8 cellular contexts compared by ENCODE assay signal in genomic region chr20:3768342-3769130, GRCh38. TPM values are rescaled to one million over a fixed set of nuclear protein-coding genes. Genes with fewer than 3 reads are reported as not detected.
DNase-seq lines count a peak whose midpoint lies in the region; ATAC-seq, FAIRE-seq and TF ChIP-seq lines count a peak whose summit lies in the region.

No MANE protein-coding gene starts in this region.

- no peaks in the 10 kb centered on the region for H3K9me2 ChIP-seq in OCI-LY7 (ENCODE audit: insufficient read depth, low read length)

- H4K20me1 ChIP-seq in OCI-LY7 (ENCODE audit: insufficient read depth, low read length) = no peaks in the 10 kb centered on the region

- H3K36me3 ChIP-seq in OCI-LY7 (ENCODE audit: insufficient read depth, low read length) = no peaks in the 10 kb centered on the region

- H3K27ac ChIP-seq in CD4-positive, alpha-beta T cell (ENCODE audit: low read depth, low read length) = peak overlapping the region; percentile 96
- H3K27ac ChIP-seq in OCI-LY7 (ENCODE audit: low read depth, low read length, poor library complexity, severe bottlenecking) = peak overlapping the region; percentile 66

- BruUV-seq in OCI-LY7 (replicated peaks; lab: Mats Ljungman, UMichigan) = TSS peak; percentile 89

- H3K4me2 ChIP-seq in OCI-LY7 (ENCODE audit: low read length) = peak overlapping the region; percentile 80

- H3K79me2 ChIP-seq in OCI-LY7 (ENCODE audit: insufficient read depth, low read depth, low read length) = peaks cover 9% of the 10 kb centered on the region; the same call in 1 of the 2 replicates

- H2AFZ ChIP-seq in OCI-LY7 (ENCODE audit: low read length) = peak overlapping the region; percentile 51; the same call in 1 of the 2 replicates

- H3K4me1 Mint-ChIP-seq in CD4-positive, alpha-beta T cell (ENCODE audit: low read depth) = peaks cover 26% of the 10 kb centered on the region

- POLR2A ChIA-PET in CD4-positive, alpha-beta T cell (lab: Charles Lee) = interaction anchor here (0.6 to 3.6 kb wide), 19 partner anchors 9 to 316 kb away, joined by 3 to 51 read pairs (median 8); partner anchors contain the start of genes AP5S1, CDC25B, CENPB and SPEF1
- POLR2A ChIA-PET in OCI-LY7 (lab: Charles Lee) = interaction anchor here (0.6 to 2.1 kb wide), 6 partner anchors 11 to 52 kb away, joined by 3 to 11 read pairs (median 4); partner anchors contain the start of gene SPEF1

- no peaks in the 10 kb centered on the region for H3K9me3 ChIP-seq in CD4-positive, alpha-beta T cell (ENCODE audit: control insufficient read depth, low read length)
- H3K9me3 ChIP-seq in OCI-LY7 (ENCODE audit: low read length) = no peaks in the 10 kb centered on the region

- CTCF ChIA-PET in CD4-positive, alpha-beta T cell (lab: Charles Lee) = interaction anchor here (0.6 to 2.4 kb wide), 18 partner anchors 9 to 1291 kb away, joined by 3 to 25 read pairs (median 6); partner anchors contain the start of genes AP5S1, CDC25B, CENPB and SPEF1
- CTCF ChIA-PET in OCI-LY7 (lab: Charles Lee; ENCODE audit: unreplicated experiment) = interaction anchor here (1.9 to 2.5 kb wide), 2 partner anchors 14 to 52 kb away, joined by 6 to 16 read pairs; no protein-coding TSS in a partner anchor

- TF ChIP-seq POLR2A in erythroblast (IDR thresholded peaks at IDR 0.05; ENCODE audit: low read length) = no peak

- H3K4me3 ChIP-seq in OCI-LY7 (ENCODE audit: low read depth, low read length, poor library complexity, severe bottlenecking) = peak overlapping the region; percentile 84

- peak; percentile 67 to 89 (median 76) for DNase-seq in CD4-positive, alpha-beta T cell
- DNase-seq in HTR-8/SVneo (ENCODE audit: insufficient read length, low spot score) (peak; percentile 69), OCI-LY7 (ENCODE audit: low spot score) (peak; percentile 88), activated T-cell treated with anti-CD3 and anti-CD28 coated beads for 48 hours (ENCODE audit: low read depth) (peak; percentile 75), erythroblast (lab: John Stamatoyannopoulos, UW) (peak; percentile 83), myocyte (ENCODE audit: low read depth) (peak; percentile 75)
- peak; percentile 65 for DNase-seq in stimulated activated CD8-positive, alpha-beta memory T cell treated with anti-CD3 and anti-CD28 coated beads, Interleukin-7, amount 100 ng/mL, for 24 hours (ENCODE audit: low read depth)

- peak overlapping the region; percentile 86 for H3K27ac Mint-ChIP-seq in CD4-positive, alpha-beta T cell

- H3K4me1 ChIP-seq in OCI-LY7 (ENCODE audit: insufficient read depth, low read length, poor library complexity, severe bottlenecking) = peaks cover 25% of the 10 kb centered on the region

- peak; percentile 66 for ATAC-seq in CD4-positive, alpha-beta T cell (ENCODE audit: poor library complexity)
- ATAC-seq in GM19452 (IDR thresholded peaks at IDR 0.05; ENCODE audit: unreplicated experiment) = peak; percentile 31

- TF ChIP-seq CTCF in CD4-positive, alpha-beta T cell (IDR thresholded peaks at IDR 0.05) = peak; percentile 64
- peak; percentile 82 for TF ChIP-seq CTCF in OCI-LY7 (conservative IDR thresholded peaks at IDR 0.05; ENCODE audit: low read length)

- no peaks in the 10 kb centered on the region for H3K27me3 ChIP-seq in CD4-positive, alpha-beta T cell (ENCODE audit: control insufficient read depth, insufficient read depth, low read length)

- H3K36me3 Mint-ChIP-seq in CD4-positive, alpha-beta T cell (ENCODE audit: low read depth) = no peaks in the 10 kb centered on the region

- peak; percentile 68 for FAIRE-seq in HTR-8/SVneo (lab: Jason Lieb, UNC)

- intact Hi-C loops in CD4-positive, alpha-beta T cell (cut with DNase I, micrococcal nuclease) = loop anchor here (1.0 to 5.0 kb wide), 8 partner anchors 14 to 319 kb away; partner anchors contain the start of genes MAVS (in 1 of the 2) and RNF24 (in 1 of the 2)
- intact Hi-C loops in OCI-LY7 (cut with micrococcal nuclease; ENCODE audit: unreplicated experiment) = loop anchor here (1.0 to 5.0 kb wide), 5 partner anchors 15 to 206 kb away; no protein-coding TSS in a partner anchor

- peak overlapping the region; percentile 90 for H3K4me3 Mint-ChIP-seq in CD4-positive, alpha-beta T cell

- H3K27me3 Mint-ChIP-seq in CD4-positive, alpha-beta T cell = no peaks in the 10 kb centered on the region

- H3K9me3 Mint-ChIP-seq in CD4-positive, alpha-beta T cell = no peaks in the 10 kb centered on the region

RNA-seq across cellular contexts. Expression of gene ADISSP, which starts 1.0 kb away (rescaled TPM):
- 10 to 100 TPM; 11.2 to 11.6 TPM for total RNA-seq in CD4-positive, alpha-beta T cell
- 62.1 and 66.7 TPM in 2 replicates for total RNA-seq in OCI-LY7 (2014; rRNA removed; shearing (Covaris generic))
- 58.7 and 64.4 TPM in 2 replicates for total RNA-seq in OCI-LY7 (2022)
- total RNA-seq in myocyte = 40.8 and 42.4 TPM in 2 replicates
- polyA plus RNA-seq in myocyte (2012) = 45.0 TPM

RNA-seq across cellular contexts. Expression of gene SPEF1, which starts 12.7 kb away (rescaled TPM):
- total RNA-seq in CD4-positive, alpha-beta T cell = not detected
- total RNA-seq in OCI-LY7 (2014; rRNA removed; shearing (Covaris generic)) = 0.09 and 0.10 TPM in 2 replicates
- total RNA-seq in OCI-LY7 (2022) = 0.27 TPM in 1 of 2 replicates, not detected in the other
- total RNA-seq in myocyte = 0.11 TPM in 1 of 2 replicates, not detected in the other
- polyA plus RNA-seq in myocyte (2012) = 0.61 TPM

RNA-seq across cellular contexts. Expression of gene CENPB, which starts 18.0 kb away (rescaled TPM):
- total RNA-seq in CD4-positive, alpha-beta T cell = 10 to 100 TPM; 25.1 to 25.3 TPM
- total RNA-seq in OCI-LY7 (2014; rRNA removed; shearing (Covaris generic)) = 32.5 and 39.1 TPM in 2 replicates
- total RNA-seq in OCI-LY7 (2022) (31.2 and 34.8 TPM in 2 replicates), myocyte (86.0 and 88.2 TPM in 2 replicates)
- polyA plus RNA-seq in myocyte (2012) = 78.8 TPM

RNA-seq across cellular contexts. Expression of gene CDC25B, which starts 27.6 kb away (rescaled TPM):
- total RNA-seq in CD4-positive, alpha-beta T cell = 100 to 1,000 TPM; 144 TPM
- 86.1 and 89.2 TPM in 2 replicates for total RNA-seq in OCI-LY7 (2014; rRNA removed; shearing (Covaris generic))
- total RNA-seq in OCI-LY7 (2022) (119 and 147 TPM in 2 replicates), myocyte (127 and 211 TPM in 2 replicates)
- polyA plus RNA-seq in myocyte (2012) = 84.8 TPM

RNA-seq across cellular contexts. Expression of gene HSPA12B, which starts 36.1 kb away (rescaled TPM):
- total RNA-seq in CD4-positive, alpha-beta T cell = under 1 TPM in 1 of 2 experiments, not detected in 1; 0.08 TPM
- not detected in 2 replicates for total RNA-seq in OCI-LY7 (2014; rRNA removed; shearing (Covaris generic))
- total RNA-seq in OCI-LY7 (2022) (not detected in 2 replicates), myocyte (not detected in 2 replicates)
- polyA plus RNA-seq in myocyte (2012) = 0.06 TPM

Comparison
In these comparisons a context has a peak if more than half of its experiments do, and no peak if none do; other contexts are left out.
1. Peak in every context shown above with its lines: DNase-seq, ATAC-seq, H3K4me3 ChIP-seq and H3K27ac ChIP-seq.